ENCODE assay signal across 1 cellular context in the genomic region with DNA sequence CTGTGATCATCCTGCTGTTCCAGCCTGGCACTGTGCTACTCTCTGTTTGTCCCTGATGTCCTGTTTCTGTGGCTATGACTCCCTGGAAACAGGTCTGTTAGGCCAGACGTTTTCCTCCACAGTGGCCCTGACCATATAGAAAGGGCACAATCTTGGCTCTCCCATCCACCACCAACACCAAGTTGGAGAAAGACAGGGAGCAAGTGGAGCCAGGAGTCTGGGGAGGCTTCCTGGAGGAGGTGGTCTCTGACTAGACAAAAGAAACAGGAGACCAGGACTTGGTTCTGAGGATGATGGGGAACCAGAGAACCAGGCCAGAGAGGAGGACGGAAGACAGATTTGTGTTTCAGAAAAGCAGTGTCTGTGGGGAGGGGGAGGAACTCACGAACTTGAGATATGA.
TF ChIP-seq lines count a peak whose summit lies in the region.

No MANE protein-coding gene starts in this region.

TF ChIP-seq in H1, 55 proteins besides CTCF, POLR2A, EP300 and RAD21:
- TF ChIP-seq MAFK (IDR thresholded peaks at IDR 0.05; ENCODE audit: low read depth, low read length) (no peak), SP2 (IDR thresholded peaks at IDR 0.05; ENCODE audit: low read length) (no peak), CEBPB (IDR thresholded peaks at IDR 0.05; ENCODE audit: low read depth, low read length) (no peak), RXRA (IDR thresholded peaks at IDR 0.05; ENCODE audit: insufficient read depth, low read depth, low read length) (no peak), HDAC2 (IDR thresholded peaks at IDR 0.05; ENCODE audit: borderline replicate concordance in 1 of 2, low read depth in 2 of 2, low read length in 2 of 2) (no peak), TBP (IDR thresholded peaks at IDR 0.05; ENCODE audit: low read depth, low read length) (no peak), TAF7 (optimal IDR thresholded peaks at IDR 0.05; ENCODE audit: borderline replicate concordance, low read depth, low read length) (no peak), TCF12 (IDR thresholded peaks at IDR 0.05; ENCODE audit: low read depth, low read length) (no peak), KDM1A (IDR thresholded peaks at IDR 0.05; ENCODE audit: borderline replicate concordance, low read length) (no peak), RFX5 (IDR thresholded peaks at IDR 0.05; ENCODE audit: borderline replicate concordance, low read depth, low read length) (no peak), ZNF274 (IDR thresholded peaks at IDR 0.05; ENCODE audit: borderline replicate concordance, extremely low read depth, low read length) (no peak), CHD2 (IDR thresholded peaks at IDR 0.05; ENCODE audit: low read length) (no peak), KDM5A (IDR thresholded peaks at IDR 0.05; ENCODE audit: low read length) (no peak), EZH2 (IDR thresholded peaks at IDR 0.05; ENCODE audit: low read depth, low read length, severe bottlenecking) (no peak), CBX8 (IDR thresholded peaks at IDR 0.05; ENCODE audit: borderline replicate concordance, low read depth, low read length) (no peak), BACH1 (IDR thresholded peaks at IDR 0.05; ENCODE audit: low read length) (no peak), RNF2 (IDR thresholded peaks at IDR 0.05; ENCODE audit: borderline replicate concordance, low read depth, low read length, missing control alignments, poor library complexity, severe bottlenecking) (no peak), SIN3A (conservative IDR thresholded peaks at IDR 0.05 in 1 of 2, IDR thresholded peaks at IDR 0.05 in 1 of 2; ENCODE audit: low read depth in 1 of 2, low read length in 2 of 2) (no peak)
- TF ChIP-seq, protein P1, sequence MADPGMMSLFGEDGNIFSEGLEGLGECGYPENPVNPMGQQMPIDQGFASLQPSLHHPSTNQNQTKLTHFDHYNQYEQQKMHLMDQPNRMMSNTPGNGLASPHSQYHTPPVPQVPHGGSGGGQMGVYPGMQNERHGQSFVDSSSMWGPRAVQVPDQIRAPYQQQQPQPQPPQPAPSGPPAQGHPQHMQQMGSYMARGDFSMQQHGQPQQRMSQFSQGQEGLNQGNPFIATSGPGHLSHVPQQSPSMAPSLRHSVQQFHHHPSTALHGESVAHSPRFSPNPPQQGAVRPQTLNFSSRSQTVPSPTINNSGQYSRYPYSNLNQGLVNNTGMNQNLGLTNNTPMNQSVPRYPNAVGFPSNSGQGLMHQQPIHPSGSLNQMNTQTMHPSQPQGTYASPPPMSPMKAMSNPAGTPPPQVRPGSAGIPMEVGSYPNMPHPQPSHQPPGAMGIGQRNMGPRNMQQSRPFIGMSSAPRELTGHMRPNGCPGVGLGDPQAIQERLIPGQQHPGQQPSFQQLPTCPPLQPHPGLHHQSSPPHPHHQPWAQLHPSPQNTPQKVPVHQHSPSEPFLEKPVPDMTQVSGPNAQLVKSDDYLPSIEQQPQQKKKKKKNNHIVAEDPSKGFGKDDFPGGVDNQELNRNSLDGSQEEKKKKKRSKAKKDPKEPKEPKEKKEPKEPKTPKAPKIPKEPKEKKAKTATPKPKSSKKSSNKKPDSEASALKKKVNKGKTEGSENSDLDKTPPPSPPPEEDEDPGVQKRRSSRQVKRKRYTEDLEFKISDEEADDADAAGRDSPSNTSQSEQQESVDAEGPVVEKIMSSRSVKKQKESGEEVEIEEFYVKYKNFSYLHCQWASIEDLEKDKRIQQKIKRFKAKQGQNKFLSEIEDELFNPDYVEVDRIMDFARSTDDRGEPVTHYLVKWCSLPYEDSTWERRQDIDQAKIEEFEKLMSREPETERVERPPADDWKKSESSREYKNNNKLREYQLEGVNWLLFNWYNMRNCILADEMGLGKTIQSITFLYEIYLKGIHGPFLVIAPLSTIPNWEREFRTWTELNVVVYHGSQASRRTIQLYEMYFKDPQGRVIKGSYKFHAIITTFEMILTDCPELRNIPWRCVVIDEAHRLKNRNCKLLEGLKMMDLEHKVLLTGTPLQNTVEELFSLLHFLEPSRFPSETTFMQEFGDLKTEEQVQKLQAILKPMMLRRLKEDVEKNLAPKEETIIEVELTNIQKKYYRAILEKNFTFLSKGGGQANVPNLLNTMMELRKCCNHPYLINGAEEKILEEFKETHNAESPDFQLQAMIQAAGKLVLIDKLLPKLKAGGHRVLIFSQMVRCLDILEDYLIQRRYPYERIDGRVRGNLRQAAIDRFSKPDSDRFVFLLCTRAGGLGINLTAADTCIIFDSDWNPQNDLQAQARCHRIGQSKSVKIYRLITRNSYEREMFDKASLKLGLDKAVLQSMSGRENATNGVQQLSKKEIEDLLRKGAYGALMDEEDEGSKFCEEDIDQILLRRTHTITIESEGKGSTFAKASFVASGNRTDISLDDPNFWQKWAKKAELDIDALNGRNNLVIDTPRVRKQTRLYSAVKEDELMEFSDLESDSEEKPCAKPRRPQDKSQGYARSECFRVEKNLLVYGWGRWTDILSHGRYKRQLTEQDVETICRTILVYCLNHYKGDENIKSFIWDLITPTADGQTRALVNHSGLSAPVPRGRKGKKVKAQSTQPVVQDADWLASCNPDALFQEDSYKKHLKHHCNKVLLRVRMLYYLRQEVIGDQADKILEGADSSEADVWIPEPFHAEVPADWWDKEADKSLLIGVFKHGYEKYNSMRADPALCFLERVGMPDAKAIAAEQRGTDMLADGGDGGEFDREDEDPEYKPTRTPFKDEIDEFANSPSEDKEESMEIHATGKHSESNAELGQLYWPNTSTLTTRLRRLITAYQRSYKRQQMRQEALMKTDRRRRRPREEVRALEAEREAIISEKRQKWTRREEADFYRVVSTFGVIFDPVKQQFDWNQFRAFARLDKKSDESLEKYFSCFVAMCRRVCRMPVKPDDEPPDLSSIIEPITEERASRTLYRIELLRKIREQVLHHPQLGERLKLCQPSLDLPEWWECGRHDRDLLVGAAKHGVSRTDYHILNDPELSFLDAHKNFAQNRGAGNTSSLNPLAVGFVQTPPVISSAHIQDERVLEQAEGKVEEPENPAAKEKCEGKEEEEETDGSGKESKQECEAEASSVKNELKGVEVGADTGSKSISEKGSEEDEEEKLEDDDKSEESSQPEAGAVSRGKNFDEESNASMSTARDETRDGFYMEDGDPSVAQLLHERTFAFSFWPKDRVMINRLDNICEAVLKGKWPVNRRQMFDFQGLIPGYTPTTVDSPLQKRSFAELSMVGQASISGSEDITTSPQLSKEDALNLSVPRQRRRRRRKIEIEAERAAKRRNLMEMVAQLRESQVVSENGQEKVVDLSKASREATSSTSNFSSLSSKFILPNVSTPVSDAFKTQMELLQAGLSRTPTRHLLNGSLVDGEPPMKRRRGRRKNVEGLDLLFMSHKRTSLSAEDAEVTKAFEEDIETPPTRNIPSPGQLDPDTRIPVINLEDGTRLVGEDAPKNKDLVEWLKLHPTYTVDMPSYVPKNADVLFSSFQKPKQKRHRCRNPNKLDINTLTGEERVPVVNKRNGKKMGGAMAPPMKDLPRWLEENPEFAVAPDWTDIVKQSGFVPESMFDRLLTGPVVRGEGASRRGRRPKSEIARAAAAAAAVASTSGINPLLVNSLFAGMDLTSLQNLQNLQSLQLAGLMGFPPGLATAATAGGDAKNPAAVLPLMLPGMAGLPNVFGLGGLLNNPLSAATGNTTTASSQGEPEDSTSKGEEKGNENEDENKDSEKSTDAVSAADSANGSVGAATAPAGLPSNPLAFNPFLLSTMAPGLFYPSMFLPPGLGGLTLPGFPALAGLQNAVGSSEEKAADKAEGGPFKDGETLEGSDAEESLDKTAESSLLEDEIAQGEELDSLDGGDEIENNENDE (IDR thresholded peaks at IDR 0.05; ENCODE audit: insufficient replicate concordance, low read length), result no peak
- TF ChIP-seq, protein P2, sequence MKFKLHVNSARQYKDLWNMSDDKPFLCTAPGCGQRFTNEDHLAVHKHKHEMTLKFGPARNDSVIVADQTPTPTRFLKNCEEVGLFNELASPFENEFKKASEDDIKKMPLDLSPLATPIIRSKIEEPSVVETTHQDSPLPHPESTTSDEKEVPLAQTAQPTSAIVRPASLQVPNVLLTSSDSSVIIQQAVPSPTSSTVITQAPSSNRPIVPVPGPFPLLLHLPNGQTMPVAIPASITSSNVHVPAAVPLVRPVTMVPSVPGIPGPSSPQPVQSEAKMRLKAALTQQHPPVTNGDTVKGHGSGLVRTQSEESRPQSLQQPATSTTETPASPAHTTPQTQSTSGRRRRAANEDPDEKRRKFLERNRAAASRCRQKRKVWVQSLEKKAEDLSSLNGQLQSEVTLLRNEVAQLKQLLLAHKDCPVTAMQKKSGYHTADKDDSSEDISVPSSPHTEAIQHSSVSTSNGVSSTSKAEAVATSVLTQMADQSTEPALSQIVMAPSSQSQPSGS (IDR thresholded peaks at IDR 0.05; ENCODE audit: low read length), result no peak
